1 cellular context compared by ENCODE assay signal in genomic region chr4:151671541-151672059, GRCh38.
TF ChIP-seq lines count a peak whose summit lies in the region.

No MANE protein-coding gene starts in this region.

TF ChIP-seq in K562, 482 proteins besides CTCF, POLR2A, EP300 and RAD21 (continued from another document):
- TF ChIP-seq ZFP36 (IDR thresholded peaks at IDR 0.05; ENCODE audit: low read depth, low read length, partially characterized antibody) (peak; percentile 6), THAP7 (CRISPR knock-in tag; IDR thresholded peaks at IDR 0.05) (no peak), CBFA2T2 (conservative IDR thresholded peaks at IDR 0.05) (peak; percentile 89), ETV5 (CRISPR knock-in tag; IDR thresholded peaks at IDR 0.05; ENCODE audit: low read depth) (0 out of 2 replicates have a peak, but pooled peaks have one; percentile 33), ZFP30 (CRISPR knock-in tag; IDR thresholded peaks at IDR 0.05; ENCODE audit: borderline replicate concordance) (no peak), L3MBTL2 (IDR thresholded peaks at IDR 0.05) (peak; percentile 56), PHB (CRISPR knock-in tag; IDR thresholded peaks at IDR 0.05) (no peak), CREB1 (IDR thresholded peaks at IDR 0.05) (peak; percentile 45; the same call in 1 of the 2 replicates), CREB1 (CRISPR knock-in tag; IDR thresholded peaks at IDR 0.05) (peak; percentile 33; the same call in 1 of the 2 replicates), ZNF175 (CRISPR knock-in tag; IDR thresholded peaks at IDR 0.05; ENCODE audit: low read depth) (peak; percentile 71; the same call in 1 of the 2 replicates), EGR1 (conservative IDR thresholded peaks at IDR 0.05) (no peak), HSF4 (CRISPR knock-in tag; IDR thresholded peaks at IDR 0.05; ENCODE audit: borderline replicate concordance) (no peak), ZNF274 (IDR thresholded peaks at IDR 0.05; ENCODE audit: borderline replicate concordance, low read depth, low read length) (no peak), ZNF311 (CRISPR knock-in tag; IDR thresholded peaks at IDR 0.05) (no peak), CBX1 (IDR thresholded peaks at IDR 0.05; ENCODE audit: low read depth) (no peak), TAL1 (IDR thresholded peaks at IDR 0.05) (peak; percentile 78)
